Comparison of ENCODE assay signal across 9 cellular contexts in genomic region chr2:39593439-39594393, GRCh38.
A peak's percentile ranks its signal among the peaks of the same experiment; 100 is the strongest.
DNase-seq lines count a peak whose midpoint lies in the region; ATAC-seq and TF ChIP-seq lines count a peak whose summit lies in the region.
"Had no signal": no experiment of that assay in that cellular context is flagged by ENCODE, and none has a peak within 500 bp of the region (broad histone marks: within the 10 kb centered on the region; RNA-seq: fewer than 3 reads in every experiment).

No MANE protein-coding gene starts in this region.

- H3K27ac ChIP-seq in cardiac muscle cell = no peak overlapping the region
- no peak overlapping the region for H3K27ac ChIP-seq in gastrocnemius medialis

- H3K4me1 Mint-ChIP-seq in activated naive CD4-positive, alpha-beta T cell treated with anti-CD3 and anti-CD28 coated beads for 36 hours (ENCODE audit: low read depth) = no peaks in the 10 kb centered on the region
- H3K4me1 Mint-ChIP-seq: activated naive CD8-positive, alpha-beta T cell treated with anti-CD3 and anti-CD28 coated beads, Interleukin-2, amount 10 ng/mL, durations not matched to agents 7 days and 5 days had no signal

- no peaks in the 10 kb centered on the region for H3K36me3 ChIP-seq in cardiac muscle cell
- no peaks in the 10 kb centered on the region for H3K36me3 ChIP-seq in gastrocnemius medialis

- peak; percentile 5 for DNase-seq in activated naive CD4-positive, alpha-beta T cell treated with anti-CD3 and anti-CD28 coated beads for 36 hours
- no peak for DNase-seq in activated naive CD4-positive, alpha-beta T cell treated with anti-CD3 and anti-CD28 coated beads, Interleukin-2, amount 50 U/mL, for 72 hours (ENCODE audit: low spot score in 2 of 2)
- peak; percentile 77 for DNase-seq in M059J (ENCODE audit: low read depth)
- peak; percentile 23 for DNase-seq in UCSD-AML1 (lab: John Stamatoyannopoulos, UW; ENCODE audit: unreplicated experiment)
- DNase-seq in cardiac muscle cell (ENCODE audit: low read depth in 1 of 2, low spot score in 1 of 2) = peak; percentile 61 to 93
- peak; percentile 20 to 31 for DNase-seq in gastrocnemius medialis
- DNase-seq: activated naive CD8-positive, alpha-beta T cell treated with anti-CD3 and anti-CD28 coated beads, Interleukin-2, amount 10 ng/mL, durations not matched to agents 7 days and 5 days had no signal

- ATAC-seq in activated naive CD4-positive, alpha-beta T cell treated with anti-CD3 and anti-CD28 coated beads, Interleukin-2, amount 50 U/mL, for 72 hours = no peak
- ATAC-seq in gastrocnemius medialis = peak; percentile 79 to 86
- no peak for ATAC-seq in GM18505 (IDR thresholded peaks at IDR 0.05; ENCODE audit: unreplicated experiment)
- no peak for ATAC-seq in GM18520 (IDR thresholded peaks at IDR 0.05; ENCODE audit: unreplicated experiment)

- H3K9me3 ChIP-seq in cardiac muscle cell (ENCODE audit: low read depth) (no peaks in the 10 kb centered on the region), gastrocnemius medialis (no peaks in the 10 kb centered on the region)

- peaks cover 2% of the 10 kb centered on the region for H3K27me3 Mint-ChIP-seq in activated naive CD4-positive, alpha-beta T cell treated with anti-CD3 and anti-CD28 coated beads for 36 hours (ENCODE audit: low read depth)
- H3K27me3 Mint-ChIP-seq: activated naive CD8-positive, alpha-beta T cell treated with anti-CD3 and anti-CD28 coated beads, Interleukin-2, amount 10 ng/mL, durations not matched to agents 7 days and 5 days had no signal

- no peaks in the 10 kb centered on the region for H3K9me3 Mint-ChIP-seq in activated naive CD4-positive, alpha-beta T cell treated with anti-CD3 and anti-CD28 coated beads for 36 hours
- no peaks in the 10 kb centered on the region for H3K9me3 Mint-ChIP-seq in activated naive CD4-positive, alpha-beta T cell treated with anti-CD3 and anti-CD28 coated beads, Interleukin-2, amount 50 U/mL, for 72 hours
- H3K9me3 Mint-ChIP-seq: activated naive CD8-positive, alpha-beta T cell treated with anti-CD3 and anti-CD28 coated beads, Interleukin-2, amount 10 ng/mL, durations not matched to agents 7 days and 5 days had no signal

- H3K4me3 ChIP-seq in cardiac muscle cell (no peak overlapping the region), gastrocnemius medialis (no peak overlapping the region)

- no peak overlapping the region for H3K27ac Mint-ChIP-seq in activated naive CD4-positive, alpha-beta T cell treated with anti-CD3 and anti-CD28 coated beads for 36 hours
- H3K27ac Mint-ChIP-seq in activated naive CD4-positive, alpha-beta T cell treated with anti-CD3 and anti-CD28 coated beads, Interleukin-2, amount 50 U/mL, for 72 hours = no peak overlapping the region
- H3K27ac Mint-ChIP-seq: activated naive CD8-positive, alpha-beta T cell treated with anti-CD3 and anti-CD28 coated beads, Interleukin-2, amount 10 ng/mL, durations not matched to agents 7 days and 5 days had no signal

- in situ Hi-C loops in gastrocnemius medialis (cut with MboI; ENCODE audit: low sequenced_read_pairs in 4 of 4) = no loop called here

- H3K27me3 ChIP-seq in cardiac muscle cell (no peaks in the 10 kb centered on the region), gastrocnemius medialis (no peaks in the 10 kb centered on the region)

- TF ChIP-seq POLR2A in gastrocnemius medialis (IDR thresholded peaks at IDR 0.05) (no peak), GM18505 (IDR thresholded peaks at IDR 0.05; ENCODE audit: borderline replicate concordance, extremely low read depth, insufficient read depth, insufficient read length) (no peak)

- intact Hi-C loops in activated naive CD4-positive, alpha-beta T cell treated with anti-CD3 and anti-CD28 coated beads for 36 hours (cut with micrococcal nuclease) = no loop called here
- intact Hi-C loops in gastrocnemius medialis (cut with DNase I; ENCODE audit: low total_unique reads) = loop anchor here (2.0 kb wide), 3 partner anchors 81 to 137 kb away; no protein-coding TSS in a partner anchor

- no peak overlapping the region for H3K4me3 Mint-ChIP-seq in activated naive CD4-positive, alpha-beta T cell treated with anti-CD3 and anti-CD28 coated beads for 36 hours
- H3K4me3 Mint-ChIP-seq: activated naive CD8-positive, alpha-beta T cell treated with anti-CD3 and anti-CD28 coated beads, Interleukin-2, amount 10 ng/mL, durations not matched to agents 7 days and 5 days had no signal

- H3K36me3 Mint-ChIP-seq in activated naive CD4-positive, alpha-beta T cell treated with anti-CD3 and anti-CD28 coated beads for 36 hours (ENCODE audit: low read depth) = no peaks in the 10 kb centered on the region
- no peaks in the 10 kb centered on the region for H3K36me3 Mint-ChIP-seq in activated naive CD4-positive, alpha-beta T cell treated with anti-CD3 and anti-CD28 coated beads, Interleukin-2, amount 50 U/mL, for 72 hours
- H3K36me3 Mint-ChIP-seq: activated naive CD8-positive, alpha-beta T cell treated with anti-CD3 and anti-CD28 coated beads, Interleukin-2, amount 10 ng/mL, durations not matched to agents 7 days and 5 days had no signal

- CTCF ChIA-PET in activated naive CD4-positive, alpha-beta T cell treated with anti-CD3 and anti-CD28 coated beads for 36 hours (lab: Charles Lee) = interaction anchor here (2.3 kb wide), 1 partner anchor 10 kb away, joined by 5 read pairs; no protein-coding TSS in a partner anchor

- H3K4me1 ChIP-seq in cardiac muscle cell (ENCODE audit: low read depth) (no peaks in the 10 kb centered on the region), gastrocnemius medialis (no peaks in the 10 kb centered on the region)

- peak; percentile 84 for TF ChIP-seq CTCF in cardiac muscle cell (IDR thresholded peaks at IDR 0.05; ENCODE audit: low read depth, low read length)
- peak; percentile 41 to 60 (median 53) for TF ChIP-seq CTCF in gastrocnemius medialis (IDR thresholded peaks at IDR 0.05 in 4 of 5, conservative IDR thresholded peaks at IDR 0.05 in 1 of 5)

Comparison
In these comparisons a context has a peak if more than half of its experiments do, and no peak if none do; other contexts are left out.
1. DNase-seq: peak in activated naive CD4-positive, alpha-beta T cell treated with anti-CD3 and anti-CD28 coated beads for 36 hours (single experiment), M059J (single experiment), UCSD-AML1 (single experiment), cardiac muscle cell (2 of 2) and gastrocnemius medialis (2 of 2); none in activated naive CD4-positive, alpha-beta T cell treated with anti-CD3 and anti-CD28 coated beads, Interleukin-2, amount 50 U/mL, for 72 hours (0 of 2).
2. ATAC-seq: peak in gastrocnemius medialis (2 of 2); none in activated naive CD4-positive, alpha-beta T cell treated with anti-CD3 and anti-CD28 coated beads, Interleukin-2, amount 50 U/mL, for 72 hours (0 of 2), GM18505 (single experiment) and GM18520 (single experiment).